ENCODE assay signal across 8 cellular contexts in genomic region chr2:191566347-191566746, GRCh38.
DNase-seq lines count a peak whose midpoint lies in the region; ATAC-seq, FAIRE-seq and TF ChIP-seq lines count a peak whose summit lies in the region.

No MANE protein-coding gene starts in this region.

- H3K9me3 ChIP-seq in PC-9 (ENCODE audit: insufficient read depth, low read depth), result no peaks in the 10 kb centered on the region; the same call in 1 of the 2 replicates
- no peaks in the 10 kb centered on the region for H3K9me3 ChIP-seq in pancreas
- no peaks in the 10 kb centered on the region for H3K9me3 ChIP-seq in upper lobe of right lung

- H3K79me2 ChIP-seq in PC-9 (ENCODE audit: low read depth), result no peaks in the 10 kb centered on the region

- H4K20me1 ChIP-seq in PC-9 (ENCODE audit: insufficient read depth), result no peaks in the 10 kb centered on the region

- H3K4me3 ChIP-seq in PC-9 (no peak overlapping the region), fibroblast of the aortic adventitia (ENCODE audit: low read depth, low read length) (no peak overlapping the region), pancreas (no peak overlapping the region), upper lobe of right lung (no peak overlapping the region)

- 44 to 49% methylated on average over 8 of the region's 8 CpGs for WGBS in pancreas, 2 donors

- H3K36me3 Mint-ChIP-seq in activated T-cell treated with anti-CD3 and anti-CD28 coated beads, Interleukin-2, amount 50 U/mL, for 4 hours (ENCODE audit: insufficient read depth), result no peaks in the 10 kb centered on the region

- TF ChIP-seq CTCF in D721Med (IDR thresholded peaks at IDR 0.05; ENCODE audit: insufficient read depth, missing control alignments), result peak; percentile 68
- peak; percentile 57 for TF ChIP-seq CTCF in GM20000 (IDR thresholded peaks at IDR 0.05; ENCODE audit: extremely low read depth, missing control alignments)
- peak; percentile 77 for TF ChIP-seq CTCF in PC-9 (conservative IDR thresholded peaks at IDR 0.05)
- TF ChIP-seq CTCF in fibroblast of the aortic adventitia (IDR thresholded peaks at IDR 0.05; ENCODE audit: insufficient read depth, low read length), result peak; percentile 81
- peak; percentile 55 to 72 (median 66) for TF ChIP-seq CTCF in pancreas (IDR thresholded peaks at IDR 0.05)
- TF ChIP-seq CTCF in upper lobe of right lung (IDR thresholded peaks at IDR 0.05), result peak; percentile 74

- no peak for DNase-seq in D721Med (ENCODE audit: insufficient read length, low spot score)
- peak; percentile 58 for DNase-seq in GM20000 (ENCODE audit: low spot score)
- DNase-seq in HT1080 (ENCODE audit: low read depth), result peak; percentile 70
- peak; percentile 48 to 63 for DNase-seq in PC-9
- DNase-seq in activated T-cell treated with anti-CD3 and anti-CD28 coated beads, Interleukin-2, amount 50 U/mL, for 4 hours, result peak; percentile 67
- DNase-seq in fibroblast of the aortic adventitia (ENCODE audit: low read depth), result peak; percentile 72
- DNase-seq in pancreas, result peak in 5 of 6 donors; percentile 21 to 70 (median 54)
- no peak for DNase-seq in upper lobe of right lung

- peaks cover 14% of the 10 kb centered on the region; the same call in 1 of the 2 replicates for H3F3A ChIP-seq in PC-9 (ENCODE audit: insufficient read depth, low read depth)

- peak overlapping the region; percentile 63 for H3K27ac ChIP-seq in PC-9
- H3K27ac ChIP-seq in pancreas, result no peak overlapping the region
- no peak overlapping the region for H3K27ac ChIP-seq in upper lobe of right lung

- no peaks in the 10 kb centered on the region for H3K27me3 ChIP-seq in PC-9 (ENCODE audit: insufficient read depth, low read depth)
- no peaks in the 10 kb centered on the region for H3K27me3 ChIP-seq in pancreas
- H3K27me3 ChIP-seq in upper lobe of right lung, result no peaks in the 10 kb centered on the region

- FAIRE-seq in D721Med (lab: Jason Lieb, UNC) (no peak), pancreas (lab: Jason Lieb, UNC) (no peak)

- H2AFZ ChIP-seq in PC-9, result no peak overlapping the region

- H3K36me3 ChIP-seq in PC-9 (ENCODE audit: low read depth), result no peaks in the 10 kb centered on the region
- no peaks in the 10 kb centered on the region for H3K36me3 ChIP-seq in pancreas
- no peaks in the 10 kb centered on the region for H3K36me3 ChIP-seq in upper lobe of right lung

- intact Hi-C loops in PC-9 (cut with micrococcal nuclease; ENCODE audit: unreplicated experiment) (loop anchor here (1.0 to 2.0 kb wide), 3 partner anchors 70 to 125 kb away; no protein-coding TSS in a partner anchor), pancreas (cut with DNase I) (loop anchor here in 2 of 3 donors (5.0 to 10.0 kb wide), 3 partner anchors 126 to 598 kb away; no protein-coding TSS in a partner anchor), upper lobe of right lung (cut with DNase I) (no loop called here)

- no peak overlapping the region for H3K4me3 Mint-ChIP-seq in activated T-cell treated with anti-CD3 and anti-CD28 coated beads, Interleukin-2, amount 50 U/mL, for 4 hours

- peaks cover 24% of the 10 kb centered on the region for H3K4me1 Mint-ChIP-seq in activated T-cell treated with anti-CD3 and anti-CD28 coated beads, Interleukin-2, amount 50 U/mL, for 4 hours (ENCODE audit: low read depth)

- peaks cover 16% of the 10 kb centered on the region for H3K27me3 Mint-ChIP-seq in activated T-cell treated with anti-CD3 and anti-CD28 coated beads, Interleukin-2, amount 50 U/mL, for 4 hours (ENCODE audit: low read depth)

- no peaks in the 10 kb centered on the region for H3K9me2 ChIP-seq in PC-9 (ENCODE audit: insufficient read depth)

- H3K4me1 ChIP-seq in PC-9 (replicated peaks; ENCODE audit: insufficient read depth), result peaks cover 46% of the 10 kb centered on the region
- H3K4me1 ChIP-seq in pancreas, result peaks cover 0 to 2% (median 0%) of the 10 kb centered on the region in 3 donors
- H3K4me1 ChIP-seq in upper lobe of right lung, result peaks cover 13% of the 10 kb centered on the region

- peak; percentile 58 to 69 for ATAC-seq in activated T-cell treated with anti-CD3 and anti-CD28 coated beads, Interleukin-2, amount 50 U/mL, for 4 hours
- ATAC-seq in pancreas, result peak; percentile 68 to 94 (median 87)
- ATAC-seq in upper lobe of right lung, result peak; percentile 90

- H3K9me3 Mint-ChIP-seq in activated T-cell treated with anti-CD3 and anti-CD28 coated beads, Interleukin-2, amount 50 U/mL, for 4 hours, result no peaks in the 10 kb centered on the region

- POLR2A ChIA-PET in PC-9 (lab: Charles Lee; ENCODE audit: unreplicated experiment), result interaction anchor here (0.6 to 0.7 kb wide), 2 partner anchors 72 to 86 kb away, joined by 6 to 16 read pairs; no protein-coding TSS in a partner anchor

- CTCF ChIA-PET in PC-9 (lab: Charles Lee), result interaction anchor here (1.0 to 1.4 kb wide), 3 partner anchors 16 to 125 kb away, joined by 3 to 5 read pairs (median 4); no protein-coding TSS in a partner anchor

- no TSS peak for BruUV-seq in PC-9 (replicated peaks; lab: Mats Ljungman, UMichigan)

- H3K4me2 ChIP-seq in PC-9, result peak overlapping the region; percentile 23; the same call in 1 of the 2 replicates

Comparison
In these comparisons a context has a peak if more than half of its experiments do, and no peak if none do; other contexts are left out.
1. DNase-seq: peak in GM20000 (single experiment), HT1080 (single experiment), PC-9 (2 of 2), activated T-cell treated with anti-CD3 and anti-CD28 coated beads, Interleukin-2, amount 50 U/mL, for 4 hours (single experiment), fibroblast of the aortic adventitia (single experiment) and pancreas (5 of 6); none in D721Med (single experiment) and upper lobe of right lung (single experiment).
2. Peak in every context shown above with its lines, with median percentiles within 50 percentile points of each other: CTCF ChIP-seq and ATAC-seq.